8 cellular contexts compared by ENCODE assay signal in genomic region chr3:138186803-138187295, GRCh38. TPM values are rescaled to one million over a fixed set of nuclear protein-coding genes. Genes with fewer than 3 reads are reported as not detected.
DNase-seq lines count a peak whose midpoint lies in the region; ATAC-seq and TF ChIP-seq lines count a peak whose summit lies in the region.

No MANE protein-coding gene starts in this region.

- peaks cover 35% of the 10 kb centered on the region for H3K4me1 Mint-ChIP-seq in activated CD4-positive, alpha-beta memory T cell treated with anti-CD3 and anti-CD28 coated beads for 36 hours (ENCODE audit: low read depth)
- peaks cover 19% of the 10 kb centered on the region for H3K4me1 Mint-ChIP-seq in endodermal cell

- no peaks in the 10 kb centered on the region for H3K9me3 Mint-ChIP-seq in activated CD4-positive, alpha-beta memory T cell treated with anti-CD3 and anti-CD28 coated beads for 36 hours
- no peaks in the 10 kb centered on the region for H3K9me3 Mint-ChIP-seq in endodermal cell

- WGBS in endodermal cell (ENCODE audit: insufficient coverage in 1 of 2, insufficient read length in 1 of 2), 2 experiments = 0 to 1% methylated on average over 13 to 25 of the region's 25 CpGs

- H3K4me3 ChIP-seq in AG04450 (ENCODE audit: low read depth, low read length) = peak overlapping the region; percentile 72
- peak overlapping the region; percentile 89 for H3K4me3 ChIP-seq in endodermal cell (ENCODE audit: low read length)

- peaks cover 7% of the 10 kb centered on the region for H3K27me3 Mint-ChIP-seq in activated CD4-positive, alpha-beta memory T cell treated with anti-CD3 and anti-CD28 coated beads for 36 hours
- peaks cover 32% of the 10 kb centered on the region for H3K27me3 Mint-ChIP-seq in endodermal cell (ENCODE audit: insufficient read depth)

- H3K27me3 ChIP-seq in AG04450 (ENCODE audit: control insufficient read depth, insufficient read depth, low read length) (peaks cover 7% of the 10 kb centered on the region), endodermal cell (ENCODE audit: control insufficient read depth, insufficient read depth, low read length, poor library complexity, severe bottlenecking) (peaks cover 32% of the 10 kb centered on the region)

- DNase-seq in AG04450 (ENCODE audit: low read depth, low spot score) (peak; percentile 50), NCI-H460 (ENCODE audit: extremely low read depth, low read depth) (peak; percentile 77), endodermal cell (peak; percentile 94), middle frontal gyrus (ENCODE audit: extremely low spot score, low spot score) (peak; percentile 79)
- DNase-seq in activated CD4-positive, alpha-beta memory T cell treated with anti-CD3 and anti-CD28 coated beads for 36 hours = peak; percentile 94
- DNase-seq in stimulated activated CD8-positive, alpha-beta memory T cell treated with anti-CD3 and anti-CD28 coated beads, Interleukin-4, amount 100 ng/mL, for 1 hour (ENCODE audit: low read depth in 2 of 2, low spot score in 1 of 2) = peak; percentile 70 to 78

- peaks cover 15% of the 10 kb centered on the region for H3K36me3 ChIP-seq in endodermal cell (ENCODE audit: control insufficient read depth, insufficient read depth, low read length)

- peak overlapping the region; percentile 93 for H3K27ac Mint-ChIP-seq in activated CD4-positive, alpha-beta memory T cell treated with anti-CD3 and anti-CD28 coated beads for 36 hours
- peak overlapping the region; percentile 100 for H3K27ac Mint-ChIP-seq in endodermal cell

- peaks cover 10% of the 10 kb centered on the region for H3K36me3 Mint-ChIP-seq in activated CD4-positive, alpha-beta memory T cell treated with anti-CD3 and anti-CD28 coated beads for 36 hours
- H3K36me3 Mint-ChIP-seq in endodermal cell (ENCODE audit: low read depth) = peaks cover 16% of the 10 kb centered on the region

- H3K9ac ChIP-seq in endodermal cell (ENCODE audit: extremely low read depth, low read length, poor library complexity, severe bottlenecking) = peak overlapping the region; percentile 73

- H3K4me1 ChIP-seq in endodermal cell (ENCODE audit: control insufficient read depth, insufficient read depth, low read length) = no peaks in the 10 kb centered on the region

- CTCF ChIA-PET in AG04450 (lab: Charles Lee) = interaction anchor here (1.3 to 1.4 kb wide), 2 partner anchors 9 to 118 kb away, joined by 3 to 5 read pairs; no protein-coding TSS in a partner anchor
- CTCF ChIA-PET in activated CD4-positive, alpha-beta memory T cell treated with anti-CD3 and anti-CD28 coated beads for 36 hours (lab: Charles Lee) = interaction anchor here (0.7 to 2.3 kb wide), 7 partner anchors 12 to 729 kb away, joined by 3 to 11 read pairs (median 3); partner anchors contain the start of gene DBR1

- POLR2A ChIA-PET in AG04450 (lab: Yijun Ruan, JAX) = interaction anchor here (0.6 to 1.8 kb wide), 5 partner anchors 10 to 72 kb away, joined by 3 to 15 read pairs (median 3); partner anchors contain the start of gene DBR1
- POLR2A ChIA-PET in activated CD4-positive, alpha-beta memory T cell treated with anti-CD3 and anti-CD28 coated beads for 36 hours (lab: Charles Lee) = interaction anchor here (0.9 to 2.6 kb wide), 6 partner anchors 9 to 248 kb away, joined by 3 to 16 read pairs (median 5); partner anchors contain the start of genes DBR1 and ESYT3

- TF ChIP-seq CTCF in AG04450 (IDR thresholded peaks at IDR 0.05; ENCODE audit: low read depth, low read length) = no peak
- no peak for TF ChIP-seq CTCF in endodermal cell (conservative IDR thresholded peaks at IDR 0.05)

- intact Hi-C loops in activated CD4-positive, alpha-beta memory T cell treated with anti-CD3 and anti-CD28 coated beads for 36 hours (cut with micrococcal nuclease) = loop anchor here (1.0 to 10.0 kb wide), 6 partner anchors 13 to 1158 kb away; partner anchors contain the start of genes CEP70, DBR1, MRPS22 and NME9

- peaks cover 6% of the 10 kb centered on the region; the same call in 1 of the 2 replicates for H3K9me3 ChIP-seq in AG04450 (ENCODE audit: control insufficient read depth, insufficient read depth, low read length)
- peaks cover 6% of the 10 kb centered on the region for H3K9me3 ChIP-seq in endodermal cell (ENCODE audit: control insufficient read depth, low read length)

- peak overlapping the region; percentile 91 for H3K4me3 Mint-ChIP-seq in activated CD4-positive, alpha-beta memory T cell treated with anti-CD3 and anti-CD28 coated beads for 36 hours
- H3K4me3 Mint-ChIP-seq in endodermal cell = peak overlapping the region; percentile 88

- ATAC-seq in GM18870 (IDR thresholded peaks at IDR 0.05; ENCODE audit: unreplicated experiment) = peak; percentile 87
- ATAC-seq in HG03135 (IDR thresholded peaks at IDR 0.05; ENCODE audit: unreplicated experiment) = peak; percentile 31

- peak overlapping the region; percentile 96 for H3K27ac ChIP-seq in AG04450 (ENCODE audit: low read depth, low read length)
- peak overlapping the region; percentile 94 for H3K27ac ChIP-seq in endodermal cell (ENCODE audit: low read depth, low read length)

RNA-seq across cellular contexts. Expression of gene ARMC8, which starts 0.3 kb away (rescaled TPM):
- 48.2 and 61.2 TPM in 2 replicates for polyA plus RNA-seq in AG04450 (2011; rRNA removed)
- 113 and 135 TPM in 2 replicates for polyA minus RNA-seq in AG04450 (2011; rRNA and poly(A)+ RNA removed)
- 13.9 and 18.4 TPM in 2 replicates for total RNA-seq in NCI-H460 (2014; rRNA removed; shearing (Covaris generic))
- polyA plus RNA-seq in NCI-H460 (2014; cell fraction: nucleus; rRNA removed) = 22.6 and 30.9 TPM in 2 replicates
- 10 to 100 TPM; 37.7 to 39.6 TPM for total RNA-seq in activated CD4-positive, alpha-beta memory T cell treated with anti-CD3 and anti-CD28 coated beads for 36 hours
- total RNA-seq in endodermal cell = 10 to 100 TPM; 58.6 to 60.4 TPM
- 45.0 TPM for polyA plus RNA-seq in endodermal cell (2013, experiment 1 of 2)
- 44.9 TPM for polyA plus RNA-seq in endodermal cell (2013, experiment 2 of 2)

RNA-seq across cellular contexts. Expression of gene DBR1, which starts 12.1 kb away (rescaled TPM):
- 10.5 and 12.8 TPM in 2 replicates for polyA plus RNA-seq in AG04450 (2011; rRNA removed)
- polyA minus RNA-seq in AG04450 (2011; rRNA and poly(A)+ RNA removed) = 7.9 and 8.9 TPM in 2 replicates
- 14.0 and 14.8 TPM in 2 replicates for total RNA-seq in NCI-H460 (2014; rRNA removed; shearing (Covaris generic))
- 9.8 and 14.9 TPM in 2 replicates for polyA plus RNA-seq in NCI-H460 (2014; cell fraction: nucleus; rRNA removed)
- total RNA-seq in activated CD4-positive, alpha-beta memory T cell treated with anti-CD3 and anti-CD28 coated beads for 36 hours = 10 to 100 TPM; 21.7 to 22.6 TPM
- total RNA-seq in endodermal cell = 10 to 100 TPM; 17.7 to 22.0 TPM
- 20.7 TPM for polyA plus RNA-seq in endodermal cell (2013, experiment 1 of 2)
- 21.4 TPM for polyA plus RNA-seq in endodermal cell (2013, experiment 2 of 2)

RNA-seq across cellular contexts. Expression of gene A4GNT, which starts 54.7 kb away (rescaled TPM):
- not detected in 2 replicates for polyA plus RNA-seq in AG04450 (2011; rRNA removed)
- not detected in 2 replicates for polyA minus RNA-seq in AG04450 (2011; rRNA and poly(A)+ RNA removed)
- not detected in 2 replicates for total RNA-seq in NCI-H460 (2014; rRNA removed; shearing (Covaris generic))
- polyA plus RNA-seq in NCI-H460 (2014; cell fraction: nucleus; rRNA removed) = not detected in 2 replicates
- total RNA-seq in activated CD4-positive, alpha-beta memory T cell treated with anti-CD3 and anti-CD28 coated beads for 36 hours = not detected
- not detected for total RNA-seq in endodermal cell
- not detected for polyA plus RNA-seq in endodermal cell (2013, experiment 1 of 2)
- not detected for polyA plus RNA-seq in endodermal cell (2013, experiment 2 of 2)

Comparison
In these comparisons a context has a peak if more than half of its experiments do, and no peak if none do; other contexts are left out.
1. Peak in every context shown above with its lines: DNase-seq, ATAC-seq, H3K4me3 ChIP-seq and H3K27ac ChIP-seq.